In genomic region chr3:65439641-65440040, GRCh38 we compare ENCODE assay signal across 8 cellular contexts.
DNase-seq lines count a peak whose midpoint lies in the region; ATAC-seq and TF ChIP-seq lines count a peak whose summit lies in the region.

No MANE protein-coding gene starts in this region.

- in situ Hi-C loops in astrocyte of the cerebellum (cut with HindIII; ENCODE audit: low sequenced_read_pairs) = no loop called here

- DNase-seq in GM10266 (ENCODE audit: extremely low spot score) = no peak
- peak; percentile 33 for DNase-seq in NB4 (ENCODE audit: low read depth)
- DNase-seq in astrocyte of the cerebellum (ENCODE audit: low read depth) = peak; percentile 39
- DNase-seq in hypothalamus (lab: John Stamatoyannopoulos, UW) = peak in 45 of 51 donors; percentile 6 to 83 (median 35)
- DNase-seq in stromal cell of bone marrow (ENCODE audit: low read depth) = peak; percentile 41
- no peak for DNase-seq in activated CD4-positive, alpha-beta T cell treated with anti-CD3 and anti-CD28 coated beads, Interleukin-2, amount 50 U/mL, for 48 hours
- DNase-seq in stimulated activated CD4-positive, alpha-beta T cell treated with anti-CD3 and anti-CD28 coated beads, Interleukin-4, amount 100 ng/mL, for 24 hours = no peak

- TF ChIP-seq CTCF in GM10266 (IDR thresholded peaks at IDR 0.05; ENCODE audit: control insufficient read depth, insufficient read depth, low read depth, missing control alignments) (peak; percentile 36), NB4 (IDR thresholded peaks at IDR 0.05; ENCODE audit: low read depth, low read length) (peak; percentile 22), astrocyte of the cerebellum (IDR thresholded peaks at IDR 0.05; ENCODE audit: low read depth, low read length, missing control alignments) (peak; percentile 75)

- ATAC-seq in HG02840 (IDR thresholded peaks at IDR 0.05; ENCODE audit: low FRiP score, unreplicated experiment) = no peak

- TF ChIP-seq POLR2A in NB4 (IDR thresholded peaks at IDR 0.05; ENCODE audit: extremely low read depth, insufficient read length) = no peak

- H3K4me3 ChIP-seq in NB4 (ENCODE audit: low read depth, low read length) (no peak overlapping the region), astrocyte of the cerebellum (ENCODE audit: low read depth, low read length) (no peak overlapping the region)

Comparison
In these comparisons a context has a peak if more than half of its experiments do, and no peak if none do; other contexts are left out.
1. DNase-seq: peak in NB4 (single experiment), astrocyte of the cerebellum (single experiment), hypothalamus (45 of 51) and stromal cell of bone marrow (single experiment); none in GM10266 (single experiment), activated CD4-positive, alpha-beta T cell treated with anti-CD3 and anti-CD28 coated beads, Interleukin-2, amount 50 U/mL, for 48 hours (0 of 2) and stimulated activated CD4-positive, alpha-beta T cell treated with anti-CD3 and anti-CD28 coated beads, Interleukin-4, amount 100 ng/mL, for 24 hours (single experiment).
2. CTCF ChIP-seq: peak in every context shown above with its lines; median percentile 75 in astrocyte of the cerebellum; 36 in GM10266; 22 in NB4.